Comparison of ENCODE assay signal across 8 cellular contexts in genomic region chr1:101239095-101240040, GRCh38. TPM values are rescaled to one million over a fixed set of nuclear protein-coding genes. Genes with fewer than 3 reads are reported as not detected.
DNase-seq lines count a peak whose midpoint lies in the region; ATAC-seq and TF ChIP-seq lines count a peak whose summit lies in the region.

No MANE protein-coding gene starts in this region.

- TF ChIP-seq CTCF in CD4-positive, alpha-beta T cell (IDR thresholded peaks at IDR 0.05) = peak; percentile 70
- TF ChIP-seq CTCF in chondrocyte (IDR thresholded peaks at IDR 0.05) (peak; percentile 67), psoas muscle (IDR thresholded peaks at IDR 0.05) (no peak)

- peak overlapping the region; percentile 79 for H3K4me3 ChIP-seq in psoas muscle

- intact Hi-C loops in CD4-positive, alpha-beta T cell (cut with DNase I, micrococcal nuclease) = loop anchor here (1.0 to 5.0 kb wide), 10 partner anchors 21 to 792 kb away; no protein-coding TSS in a partner anchor
- intact Hi-C loops in psoas muscle (cut with DNase I) = loop anchor here (2.0 to 10.0 kb wide), 4 partner anchors 77 to 317 kb away; partner anchors contain the start of gene DPH5 (in 2 of the 2)

- 75 to 82% (median 82%) methylated on average over 42 of the region's 42 CpGs for WGBS in psoas muscle, 3 donors

- no peaks in the 10 kb centered on the region for H3K9me3 ChIP-seq in CD4-positive, alpha-beta T cell (ENCODE audit: control insufficient read depth, low read length)
- H3K9me3 ChIP-seq in psoas muscle = no peaks in the 10 kb centered on the region

- peak overlapping the region; percentile 97 for H3K27ac Mint-ChIP-seq in CD4-positive, alpha-beta T cell
- H3K27ac Mint-ChIP-seq in chondrocyte (ENCODE audit: unreplicated experiment) = no peak overlapping the region

- peaks cover 0 to 5% of the 10 kb centered on the region in 2 donors for H3K36me3 ChIP-seq in psoas muscle (ENCODE audit: insufficient read depth in 1 of 2, low read depth in 1 of 2)

- peak overlapping the region; percentile 98 for H3K4me3 Mint-ChIP-seq in CD4-positive, alpha-beta T cell
- H3K4me3 Mint-ChIP-seq in chondrocyte (ENCODE audit: unreplicated experiment) = no peak overlapping the region

- in situ Hi-C loops in KBM-7 (cut with MboI; ENCODE audit: low pct_unique_long_range_greater_than_20kb, low sequenced_read_pairs) = no loop called here

- H3K36me3 Mint-ChIP-seq in CD4-positive, alpha-beta T cell (ENCODE audit: low read depth) = peaks cover 96% of the 10 kb centered on the region
- no peaks in the 10 kb centered on the region for H3K36me3 Mint-ChIP-seq in chondrocyte (ENCODE audit: low read depth)

- H3K9me3 Mint-ChIP-seq in CD4-positive, alpha-beta T cell = no peaks in the 10 kb centered on the region
- H3K9me3 Mint-ChIP-seq in chondrocyte (ENCODE audit: low read depth) = no peaks in the 10 kb centered on the region

- CTCF ChIA-PET in CD4-positive, alpha-beta T cell (lab: Charles Lee) = interaction anchor here (0.6 to 4.4 kb wide), 46 partner anchors 9 to 343 kb away, joined by 3 to 70 read pairs (median 6); partner anchors contain the start of genes DPH5 and SLC30A7

- peak; percentile 37 to 60 (median 50) for DNase-seq in CD4-positive, alpha-beta T cell
- DNase-seq in T-helper 22 cell (ENCODE audit: low read depth) (peak; percentile 56), chondrocyte (ENCODE audit: low spot score) (no peak), psoas muscle (no peak), KBM-7 (no peak), NCI-H2171 (lab: John Stamatoyannopoulos, UW) (no peak)

- peaks cover 73% of the 10 kb centered on the region for H3K4me1 Mint-ChIP-seq in CD4-positive, alpha-beta T cell (ENCODE audit: low read depth)
- H3K4me1 Mint-ChIP-seq in chondrocyte (ENCODE audit: low read depth) = peaks cover 35% of the 10 kb centered on the region

- no peak for ATAC-seq in CD4-positive, alpha-beta T cell (ENCODE audit: poor library complexity)
- ATAC-seq in psoas muscle = no peak
- no peak for ATAC-seq in GM21723 (IDR thresholded peaks at IDR 0.05; ENCODE audit: unreplicated experiment)
- ATAC-seq in HG03378 (IDR thresholded peaks at IDR 0.05; ENCODE audit: unreplicated experiment) = no peak

- POLR2A ChIA-PET in CD4-positive, alpha-beta T cell (lab: Charles Lee) = interaction anchor here (0.6 to 7.7 kb wide), 35 partner anchors 9 to 1481 kb away, joined by 3 to 113 read pairs (median 5); partner anchors contain the start of genes EXTL2 and SLC30A7

- H3K27ac ChIP-seq in CD4-positive, alpha-beta T cell (ENCODE audit: low read depth, low read length) = peak overlapping the region; percentile 97
- peak overlapping the region; percentile 46 for H3K27ac ChIP-seq in psoas muscle

- H3K4me1 ChIP-seq in psoas muscle = peaks cover 6% of the 10 kb centered on the region

- H3K27me3 ChIP-seq in CD4-positive, alpha-beta T cell (ENCODE audit: control insufficient read depth, insufficient read depth, low read length) = no peaks in the 10 kb centered on the region
- H3K27me3 ChIP-seq in psoas muscle (ENCODE audit: insufficient read depth in 3 of 3, low read length in 2 of 3) = peaks cover 0 to 45% (median 4%) of the 10 kb centered on the region in 3 donors

- H3K27me3 Mint-ChIP-seq in CD4-positive, alpha-beta T cell = peaks cover 3% of the 10 kb centered on the region
- H3K27me3 Mint-ChIP-seq in chondrocyte (ENCODE audit: low read depth) = peaks cover 14% of the 10 kb centered on the region

RNA-seq across cellular contexts. Expression of gene S1PR1, which starts 2.5 kb away (rescaled TPM):
- 100 to 1,000 TPM; 397 to 414 TPM for total RNA-seq in CD4-positive, alpha-beta T cell
- total RNA-seq in chondrocyte (0.15 to 0.40 TPM (median 0.17 TPM) in 3 replicates), psoas muscle (10 to 100 TPM; 22.3 to 35.7 (median 25.0) TPM)
- 10 to 100 TPM; 21.9 to 26.6 (median 25.8) TPM for polyA plus RNA-seq in psoas muscle

Comparison
In these comparisons a context has a peak if more than half of its experiments do, and no peak if none do; other contexts are left out.
1. DNase-seq: peak in CD4-positive, alpha-beta T cell (10 of 10) and T-helper 22 cell (single experiment); none in chondrocyte (single experiment), psoas muscle (0 of 2), KBM-7 (single experiment) and NCI-H2171 (single experiment).
2. RNA of gene S1PR1, which starts 2.5 kb away (total RNA-seq): 397 to 414 TPM in CD4-positive, alpha-beta T cell and 22.3 to 35.7 TPM in psoas muscle; 0.15 to 0.40 TPM in chondrocyte; every median in the first group is over 10 times any median in the second.